8 cellular contexts compared by ENCODE assay signal in genomic region chr7:99324966-99325596, GRCh38. TPM values are rescaled to one million over a fixed set of nuclear protein-coding genes. Genes with fewer than 3 reads are reported as not detected.
DNase-seq lines count a peak whose midpoint lies in the region; ATAC-seq and TF ChIP-seq lines count a peak whose summit lies in the region.

No MANE protein-coding gene starts in this region.

- H2BK12ac ChIP-seq in H9 (ENCODE audit: insufficient read length, low read depth, low read length) = no peak overlapping the region

- H3T11ph ChIP-seq in H9 (ENCODE audit: low read length) = no peak overlapping the region

- no peak overlapping the region for H4K5ac ChIP-seq in H9 (ENCODE audit: insufficient read length, low read depth, low read length)

- CTCF ChIA-PET in CD4-positive, alpha-beta T cell (lab: Charles Lee) = no interaction called here
- CTCF ChIA-PET in T-cell (lab: Charles Lee) = no interaction called here

- peak overlapping the region; percentile 85 for H3K27ac Mint-ChIP-seq in CD4-positive, alpha-beta T cell
- H3K27ac Mint-ChIP-seq in H9 = peak overlapping the region; percentile 47 to 90 (median 72); a peak in 6 of 7 replicates
- peak overlapping the region in 1 of 2 donors; percentile 90 for H3K27ac Mint-ChIP-seq in T-cell

- no peaks in the 10 kb centered on the region for H3K27me3 Mint-ChIP-seq in CD4-positive, alpha-beta T cell
- H3K27me3 Mint-ChIP-seq in H9 (ENCODE audit: low read depth) = no peaks in the 10 kb centered on the region
- H3K27me3 Mint-ChIP-seq in T-cell = no peaks in the 10 kb centered on the region

- POLR2A ChIA-PET in CD4-positive, alpha-beta T cell (lab: Charles Lee) = interaction anchor here (0.6 to 1.3 kb wide), 6 partner anchors 11 to 445 kb away, joined by 3 to 10 read pairs (median 3); partner anchors contain the start of genes BUD31, PDAP1, SMURF1 and ZNF394
- POLR2A ChIA-PET in T-cell (lab: Charles Lee) = interaction anchor here in 1 of 2 donors (0.7 to 0.9 kb wide), 2 partner anchors 283 to 445 kb away, joined by 3 to 5 read pairs; no protein-coding TSS in a partner anchor

- H3K56ac ChIP-seq in H9 (ENCODE audit: insufficient read length, low read depth, low read length) = no peak overlapping the region

- H3K4ac ChIP-seq in H9 (ENCODE audit: low read depth, low read length) = no peak overlapping the region

- peak overlapping the region; percentile 98 for H3K4me3 ChIP-seq in skeletal muscle cell (ENCODE audit: low read depth, low read length)

- peaks cover 6% of the 10 kb centered on the region; the same call in 1 of the 2 replicates for H3K79me2 ChIP-seq in H9 (ENCODE audit: insufficient read depth, low read length)

- no peaks in the 10 kb centered on the region for H4K20me1 ChIP-seq in H9 (ENCODE audit: control insufficient read depth, insufficient read depth, insufficient read length)

- H3K18ac ChIP-seq in H9 (ENCODE audit: insufficient read length, low read depth, low read length) = peak overlapping the region; percentile 64

- no peak overlapping the region for H2BK5ac ChIP-seq in H9 (ENCODE audit: insufficient read length, low read length)

- no peak overlapping the region for H2AK5ac ChIP-seq in H9 (ENCODE audit: insufficient read length, low read length)

- H3K9me3 ChIP-seq in CD4-positive, alpha-beta T cell (ENCODE audit: control insufficient read depth, low read length) = no peaks in the 10 kb centered on the region
- H3K9me3 ChIP-seq in H9 (ENCODE audit: control insufficient read depth, low read depth, low read length) = no peaks in the 10 kb centered on the region

- no peak for DNase-seq in CD4-positive, alpha-beta T cell
- DNase-seq in H9 (no peak), T-cell (no peak), foreskin keratinocyte (no peak), skeletal muscle cell (ENCODE audit: low read depth) (no peak), SKM-1 treated with dmso at 0.1 percent for 144 hours (lab: John Stamatoyannopoulos, UW; ENCODE audit: unreplicated experiment) (no peak), kidney tubule cell (ENCODE audit: low spot score) (no peak)
- no peak for DNase-seq in activated CD8-positive, alpha-beta memory T cell treated with anti-CD3 and anti-CD28 coated beads, Interleukin-2, amount 50 U/mL, for 4 hours

- no peak overlapping the region for H2BK120ac ChIP-seq in H9 (ENCODE audit: low read depth, low read length, poor library complexity, severe bottlenecking)

- H3K4me1 Mint-ChIP-seq in CD4-positive, alpha-beta T cell (ENCODE audit: low read depth) = peaks cover 35% of the 10 kb centered on the region
- H3K4me1 Mint-ChIP-seq in H9 = peaks cover 21 to 30% of the 10 kb centered on the region in 2 experiments
- H3K4me1 Mint-ChIP-seq in T-cell = peaks cover 36 to 37% (median 36%) of the 10 kb centered on the region in 3 donors

- peak overlapping the region; percentile 72 for H3K4me2 ChIP-seq in H9 (ENCODE audit: insufficient read depth, insufficient read length, low read length)

- no peak overlapping the region for H2AFZ ChIP-seq in H9 (ENCODE audit: low read length)

- H3K4me1 ChIP-seq in H9 (ENCODE audit: insufficient read depth, low read length) (no peaks in the 10 kb centered on the region), foreskin keratinocyte (peaks cover 5% of the 10 kb centered on the region)

- H3K27ac ChIP-seq in CD4-positive, alpha-beta T cell (ENCODE audit: low read depth, low read length) = peak overlapping the region; percentile 69
- no peak overlapping the region for H3K27ac ChIP-seq in H9 (ENCODE audit: insufficient read length, low read depth, low read length)
- peak overlapping the region; percentile 87 for H3K27ac ChIP-seq in foreskin keratinocyte

- no peak overlapping the region for H4K8ac ChIP-seq in H9 (replicated peaks; ENCODE audit: insufficient read length, low read depth, low read length)

- no peak for ATAC-seq in CD4-positive, alpha-beta T cell (ENCODE audit: poor library complexity)
- ATAC-seq in T-cell (replicated peaks in 1 of 4) (no peak), foreskin keratinocyte (no peak)

- H2BK20ac ChIP-seq in H9 (ENCODE audit: low read depth, low read length, poor library complexity, severe bottlenecking) = no peak overlapping the region

- intact Hi-C loops in CD4-positive, alpha-beta T cell (cut with DNase I, micrococcal nuclease) = loop anchor here (5.0 to 10.0 kb wide), 4 partner anchors 80 to 440 kb away; partner anchors contain the start of genes SMURF1 (in 2 of the 2), BUD31 (in 1 of the 2), FAM200A (in 1 of the 2) and PDAP1 (in 1 of the 2)

- WGBS in H9 (ENCODE audit: extremely low coverage, insufficient read length, low lambda C conversion rate) = no CpG with 5 or more reads among the region's 15 CpGs

- H3K23ac ChIP-seq in H9 (ENCODE audit: insufficient read length, low read depth, low read length) = no peak overlapping the region

- peak overlapping the region; percentile 94 for H3K4me3 Mint-ChIP-seq in CD4-positive, alpha-beta T cell
- H3K4me3 Mint-ChIP-seq in H9 = peak overlapping the region; percentile 86 to 90
- peak overlapping the region; percentile 84 to 94 (median 88) for H3K4me3 Mint-ChIP-seq in T-cell

- H3K27me3 ChIP-seq in CD4-positive, alpha-beta T cell (ENCODE audit: control insufficient read depth, insufficient read depth, low read length) = no peaks in the 10 kb centered on the region
- H3K27me3 ChIP-seq in H9 (ENCODE audit: insufficient read depth, low read length) (no peaks in the 10 kb centered on the region), foreskin keratinocyte (no peaks in the 10 kb centered on the region)

- no peak overlapping the region for H2BK15ac ChIP-seq in H9 (ENCODE audit: low read depth, low read length)

- no peak for TF ChIP-seq CTCF in CD4-positive, alpha-beta T cell (IDR thresholded peaks at IDR 0.05)
- TF ChIP-seq CTCF in H9 (conservative IDR thresholded peaks at IDR 0.05) (no peak), foreskin keratinocyte (conservative IDR thresholded peaks at IDR 0.05) (no peak)

- H3K14ac ChIP-seq in H9 (ENCODE audit: insufficient read depth, low read length) = peak overlapping the region; percentile 74

- peak overlapping the region; percentile 90 for H3K9ac ChIP-seq in H9 (ENCODE audit: extremely low read depth, insufficient read length, low read length)

- no peak overlapping the region for H4K91ac ChIP-seq in H9 (ENCODE audit: insufficient read length, low read depth, low read length)

- peaks cover 5% of the 10 kb centered on the region for H3K79me1 ChIP-seq in H9 (ENCODE audit: insufficient read depth, low read depth, low read length, poor library complexity, severe bottlenecking)

- peaks cover 16% of the 10 kb centered on the region for H3K36me3 Mint-ChIP-seq in CD4-positive, alpha-beta T cell (ENCODE audit: low read depth)
- no peaks in the 10 kb centered on the region for H3K36me3 Mint-ChIP-seq in H9 (ENCODE audit: insufficient read depth in 1 of 3, low read depth in 3 of 3)
- no peaks in the 10 kb centered on the region for H3K36me3 Mint-ChIP-seq in T-cell

- peaks cover 7% of the 10 kb centered on the region for H3K23me2 ChIP-seq in H9 (ENCODE audit: insufficient read length, low read depth, low read length, poor library complexity, severe bottlenecking)

- no peaks in the 10 kb centered on the region for H3K9me3 Mint-ChIP-seq in CD4-positive, alpha-beta T cell
- H3K9me3 Mint-ChIP-seq in H9 (no peaks in the 10 kb centered on the region), T-cell (no peaks in the 10 kb centered on the region)

RNA-seq across cellular contexts. Expression of gene ARPC1A, which starts 0.6 kb away (rescaled TPM):
- 10 to 100 TPM; 25.3 to 30.4 TPM for total RNA-seq in CD4-positive, alpha-beta T cell
- total RNA-seq in H9 (2021) = 169 TPM in 2 replicates
- 10 to 100 TPM; 30.6 to 49.1 (median 40.4) TPM for total RNA-seq in T-cell
- 216 and 240 TPM in 2 replicates for total RNA-seq in foreskin keratinocyte
- polyA plus RNA-seq in foreskin keratinocyte = 184 and 201 TPM in 2 replicates

RNA-seq across cellular contexts. Expression of gene ARPC1B, which starts 49.4 kb away (rescaled TPM):
- 10 to 100 TPM; 58.8 to 66.6 TPM for total RNA-seq in CD4-positive, alpha-beta T cell
- 56.3 and 60.7 TPM in 2 replicates for total RNA-seq in H9 (2021)
- total RNA-seq in T-cell = 100 to 1,000 TPM; 131 to 232 (median 203) TPM
- 408 and 428 TPM in 2 replicates for total RNA-seq in foreskin keratinocyte
- 430 and 517 TPM in 2 replicates for polyA plus RNA-seq in foreskin keratinocyte

RNA-seq across cellular contexts. Expression of gene MYH16, which starts 52.4 kb away (rescaled TPM):
- not detected for total RNA-seq in CD4-positive, alpha-beta T cell
- total RNA-seq in H9 (2021) (not detected in 2 replicates), T-cell (not detected), foreskin keratinocyte (1.3 and 2.6 TPM in 2 replicates)
- polyA plus RNA-seq in foreskin keratinocyte = 1.1 and 2.3 TPM in 2 replicates
